Comparison of ENCODE assay signal across 12 cellular contexts in genomic region chr22:30078320-30079311, GRCh38. TPM values are rescaled to one million over a fixed set of nuclear protein-coding genes. Genes with fewer than 3 reads are reported as not detected.
A peak's percentile ranks its signal among the peaks of the same experiment; 100 is the strongest.
DNase-seq lines count a peak whose midpoint lies in the region; ATAC-seq and TF ChIP-seq lines count a peak whose summit lies in the region.
"Had no signal": no experiment of that assay in that cellular context is flagged by ENCODE, and none has a peak within 500 bp of the region (broad histone marks: within the 10 kb centered on the region; RNA-seq: fewer than 3 reads in every experiment).

No MANE protein-coding gene starts in this region.

- no peaks in the 10 kb centered on the region for H3K27me3 ChIP-seq in SJCRH30
- H3K27me3 ChIP-seq in breast epithelium, result peaks cover 0 to 3% of the 10 kb centered on the region in 2 donors

- peak; percentile 82 for ATAC-seq in central memory CD8-positive, alpha-beta T cell (replicated peaks; ENCODE audit: extremely low read depth, poor library complexity, severe bottlenecking)
- no peak for ATAC-seq in GM18870 (IDR thresholded peaks at IDR 0.05; ENCODE audit: unreplicated experiment)

- H3K4me1 Mint-ChIP-seq in central memory CD8-positive, alpha-beta T cell, result peaks cover 16% of the 10 kb centered on the region

- no peaks in the 10 kb centered on the region for H3K4me1 ChIP-seq in SJCRH30
- no peaks in the 10 kb centered on the region for H3K4me1 ChIP-seq in breast epithelium
- H3K4me1 ChIP-seq: adrenal gland, SJSA1 had no signal

- H3K36me3 ChIP-seq in SJCRH30 (no peaks in the 10 kb centered on the region), breast epithelium (no peaks in the 10 kb centered on the region)
- H3K36me3 ChIP-seq: adrenal gland, SJSA1 had no signal

- H3K27ac Mint-ChIP-seq in central memory CD8-positive, alpha-beta T cell (ENCODE audit: low read depth), result peak overlapping the region; percentile 77

- H3K27ac ChIP-seq in SJCRH30 (no peak overlapping the region), breast epithelium (no peak overlapping the region)
- H3K27ac ChIP-seq: adrenal gland, SJSA1 had no signal

- intact Hi-C loops in breast epithelium (cut with DNase I; ENCODE audit: low total_unique reads), result no loop called here

- H3K4me3 ChIP-seq in SJCRH30, result no peak overlapping the region
- no peak overlapping the region for H3K4me3 ChIP-seq in breast epithelium
- H3K4me3 ChIP-seq: adrenal gland, SJSA1 had no signal

- no peaks in the 10 kb centered on the region for H3K27me3 Mint-ChIP-seq in central memory CD8-positive, alpha-beta T cell

- no peak for TF ChIP-seq CTCF in breast epithelium (IDR thresholded peaks at IDR 0.05)

- peak; percentile 22 for DNase-seq in activated T-cell treated with anti-CD3 and anti-CD28 coated beads, Interleukin-2, amount 50 U/mL, for 1 hour
- DNase-seq in activated T-cell treated with anti-CD3 and anti-CD28 coated beads for 4 hours, result no peak
- peak; percentile 31 to 53 for DNase-seq in SJCRH30
- DNase-seq in central memory CD8-positive, alpha-beta T cell (ENCODE audit: low spot score in 2 of 2), result no peak
- DNase-seq in superior temporal gyrus (ENCODE audit: extremely low spot score), result peak; percentile 34
- no peak for DNase-seq in G401 (ENCODE audit: low spot score)
- DNase-seq in breast epithelium (ENCODE audit: low spot score in 2 of 2), result no peak

- H3K9me3 ChIP-seq in SJCRH30 (replicated peaks) (no peaks in the 10 kb centered on the region), breast epithelium (no peaks in the 10 kb centered on the region)
- H3K9me3 ChIP-seq: adrenal gland, SJSA1 had no signal

- peaks cover 1% of the 10 kb centered on the region for H3K36me3 Mint-ChIP-seq in central memory CD8-positive, alpha-beta T cell (ENCODE audit: insufficient read depth)

- in situ Hi-C loops in G401 (cut with HindIII; ENCODE audit: low sequenced_read_pairs), result no loop called here

- H3K9me3 Mint-ChIP-seq in central memory CD8-positive, alpha-beta T cell, result no peaks in the 10 kb centered on the region

- H3K4me3 Mint-ChIP-seq in central memory CD8-positive, alpha-beta T cell, result peak overlapping the region; percentile 53

- no peak for TF ChIP-seq POLR2A in breast epithelium (IDR thresholded peaks at IDR 0.05)

RNA-seq across cellular contexts. Expression of gene HORMAD2, which starts 1.6 kb away (rescaled TPM):
- total RNA-seq in SJCRH30 (2014; rRNA removed; shearing (Covaris generic)), result not detected in 2 replicates
- total RNA-seq in G401 (2014; rRNA removed; shearing (Covaris generic)), result 9.0 TPM in 1 of 2 replicates, not detected in the other
- not detected for total RNA-seq in breast epithelium
- total RNA-seq: adrenal gland, fibroblast of lung, SJSA1, ureter had no signal

Comparison
In these comparisons a context has a peak if more than half of its experiments do, and no peak if none do; other contexts are left out.
1. DNase-seq: peak in activated T-cell treated with anti-CD3 and anti-CD28 coated beads, Interleukin-2, amount 50 U/mL, for 1 hour (single experiment), SJCRH30 (2 of 2) and superior temporal gyrus (single experiment); none in activated T-cell treated with anti-CD3 and anti-CD28 coated beads for 4 hours (single experiment), central memory CD8-positive, alpha-beta T cell (0 of 2), G401 (single experiment) and breast epithelium (0 of 2).